Comparison of ENCODE assay signal across 26 cellular contexts in genomic region chr1:212783976-212784375, GRCh38.
"Had no signal": no experiment of that assay in that cellular context is flagged by ENCODE, and none has a peak within 500 bp of the region (broad histone marks: within the 10 kb centered on the region; RNA-seq: fewer than 3 reads in every experiment).

No MANE protein-coding gene starts in this region.

- H3K27me3 Mint-ChIP-seq: activated B cell treated with CpG ODN at 0.5 μM for 24 hours; activated naive CD4-positive, alpha-beta T cell treated with anti-CD3 and anti-CD28 coated beads, Interleukin-2, amount 50 U/mL, for 24 hours; activated naive CD8-positive, alpha-beta T cell treated with anti-CD3 and anti-CD28 coated beads, Interleukin-2, amount 10 ng/mL, durations not matched to agents 7 days and 5 days; central memory CD8-positive, alpha-beta T cell had no signal

- H3K4me3 ChIP-seq: ascending aorta, cardiac muscle cell, SJCRH30, SK-N-MC had no signal

- H3K9me3 ChIP-seq: ascending aorta, SJCRH30 had no signal

- H3K4me3 Mint-ChIP-seq: activated B cell treated with CpG ODN at 0.5 μM for 24 hours; activated naive CD4-positive, alpha-beta T cell treated with anti-CD3 and anti-CD28 coated beads, Interleukin-2, amount 50 U/mL, for 24 hours; activated naive CD8-positive, alpha-beta T cell treated with anti-CD3 and anti-CD28 coated beads, Interleukin-2, amount 10 ng/mL, durations not matched to agents 7 days and 5 days; central memory CD8-positive, alpha-beta T cell had no signal

- H3K27ac ChIP-seq: ascending aorta, cardiac muscle cell, KMS-11, SJCRH30, SK-N-MC, VCaP had no signal

- H3K9ac ChIP-seq: KMS-11 had no signal

- DNase-seq: activated B cell treated with CpG ODN at 0.5 μM for 24 hours; activated CD4-positive, alpha-beta T cell treated with anti-CD3 and anti-CD28 coated beads for 48 hours; activated CD4-positive, CD25-positive, alpha-beta regulatory T cell treated with anti-CD3 and anti-CD28 coated beads, Interleukin-2, amount 50 U/mL, for 72 hours; activated CD8-positive, alpha-beta memory T cell treated with anti-CD3 and anti-CD28 coated beads, Interleukin-2, amount 50 U/mL, for 4 hours; activated gamma-delta T cell; activated naive CD4-positive, alpha-beta T cell treated with Interleukin-2 at 50 U/mL for 16 hours; activated naive CD8-positive, alpha-beta T cell treated with anti-CD3 and anti-CD28 coated beads, Interleukin-2, amount 10 ng/mL, durations not matched to agents 7 days and 5 days; activated T-cell treated with anti-CD3 and anti-CD28 coated beads for 4 hours; amygdala; NCI-H1092 treated with DMSO at 0.1 percent for 48 hours; NCI-H1417 treated with DMSO at 0.1 percent for 48 hours; NCI-H187 treated with DMSO at 0.1 percent for 48 hours; NCI-H2081; NCI-H226; NCI-H524 treated with DMSO at 0.1 percent for 48 hours; SHP77; SJCRH30; T1000 had no signal

- H3K27ac Mint-ChIP-seq: activated B cell treated with CpG ODN at 0.5 μM for 24 hours; activated naive CD8-positive, alpha-beta T cell treated with anti-CD3 and anti-CD28 coated beads, Interleukin-2, amount 10 ng/mL, durations not matched to agents 7 days and 5 days had no signal

- ATAC-seq: Panc1 had no signal

- H3K4me1 ChIP-seq: ascending aorta, SJCRH30 had no signal

- H3K9me3 Mint-ChIP-seq: activated B cell treated with CpG ODN at 0.5 μM for 24 hours; activated naive CD4-positive, alpha-beta T cell treated with anti-CD3 and anti-CD28 coated beads, Interleukin-2, amount 50 U/mL, for 24 hours; activated naive CD8-positive, alpha-beta T cell treated with anti-CD3 and anti-CD28 coated beads, Interleukin-2, amount 10 ng/mL, durations not matched to agents 7 days and 5 days; central memory CD8-positive, alpha-beta T cell had no signal

- H3K27me3 ChIP-seq: ascending aorta, cardiac muscle cell, SJCRH30 had no signal

- H3K4me2 ChIP-seq: KMS-11 had no signal
